In the genomic region with DNA sequence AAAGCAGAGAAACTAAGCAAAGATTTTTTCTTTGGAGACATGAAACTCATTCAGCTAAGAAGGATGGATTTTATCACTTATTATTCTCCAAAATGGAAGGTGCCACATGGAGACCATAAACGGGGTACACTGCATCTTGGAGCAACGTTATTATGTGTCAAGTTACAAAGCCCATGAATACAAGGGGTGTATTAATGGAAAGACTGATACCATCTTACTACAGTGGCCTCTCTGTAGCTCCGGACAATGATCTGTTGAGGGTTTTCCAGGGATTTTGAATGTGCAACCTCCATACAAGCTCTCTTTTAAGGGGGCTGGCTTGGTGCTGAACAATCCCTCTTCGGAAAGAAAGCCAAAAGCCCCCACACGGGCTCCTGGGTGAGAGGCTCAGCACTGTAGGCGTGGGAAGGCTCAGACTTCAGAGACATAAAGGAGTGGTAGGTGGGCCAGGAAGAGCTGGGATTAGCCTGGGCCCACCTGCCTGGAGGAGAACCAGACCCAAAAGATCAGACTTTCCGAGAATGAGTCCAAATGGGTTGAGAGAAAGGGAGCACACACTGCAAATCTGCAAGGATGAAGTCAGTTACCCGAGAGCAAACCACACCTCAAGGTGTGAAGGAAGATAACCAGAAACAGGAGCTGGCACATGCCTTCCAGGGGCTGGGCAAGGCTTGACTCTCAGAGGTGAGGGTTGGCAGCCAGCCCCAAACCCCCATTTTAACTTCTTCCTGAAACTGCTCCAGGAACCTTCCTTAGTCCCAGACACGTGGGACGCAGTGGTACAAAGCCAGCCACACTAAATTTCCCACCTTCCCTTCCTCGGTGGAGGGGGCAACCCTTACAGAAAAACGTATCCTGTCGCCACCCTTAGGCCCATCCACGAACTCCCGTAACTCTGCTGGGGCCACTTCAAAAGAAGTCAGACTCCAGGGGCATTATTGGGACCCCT, we compare ENCODE assay signal across 8 cellular contexts. TPM values are rescaled to one million over a fixed set of nuclear protein-coding genes. Genes with fewer than 3 reads are reported as not detected.
DNase-seq lines count a peak whose midpoint lies in the region; ATAC-seq and TF ChIP-seq lines count a peak whose summit lies in the region.

No MANE protein-coding gene starts in this region.

- TF ChIP-seq POLR2A in HCT116 (IDR thresholded peaks at IDR 0.05; ENCODE audit: borderline replicate concordance, extremely low read depth, insufficient read depth, insufficient read length), result no peak

- H4K20me1 ChIP-seq in HCT116 (ENCODE audit: insufficient read depth), result peaks cover 6% of the 10 kb centered on the region; the same call in 1 of the 2 replicates

- BruUV-seq in HCT116 (replicated peaks; lab: Mats Ljungman, UMichigan), result no TSS peak

- H3K4me1 ChIP-seq in HCT116 (ENCODE audit: control insufficient read depth in 1 of 2, insufficient read depth in 2 of 2, low read length in 2 of 2) (peaks cover 51 to 74% of the 10 kb centered on the region in 2 experiments), rectal smooth muscle tissue (ENCODE audit: control insufficient read depth, insufficient read depth, low read length) (peaks cover 10% of the 10 kb centered on the region)

- intact Hi-C loops in HCT116 (cut with micrococcal nuclease) (no loop called here), Right ventricle myocardium superior (cut with DNase I) (no loop called here)

- peak overlapping the region; percentile 86 for H3K4me2 ChIP-seq in HCT116 (ENCODE audit: low read length)

- H3K4me3 ChIP-seq in HCT116 (replicated peaks in 1 of 2; ENCODE audit: low read depth in 1 of 2, low read length in 2 of 2) (peak overlapping the region; percentile 91 to 93), rectal smooth muscle tissue (ENCODE audit: low read length) (peak overlapping the region; percentile 90)

- CTCF ChIA-PET in HCT116 (lab: Charles Lee), result no interaction called here

- no peaks in the 10 kb centered on the region for H3K9me2 ChIP-seq in HCT116 (ENCODE audit: insufficient read depth)

- H2AFZ ChIP-seq in HCT116 (ENCODE audit: low read depth, low read length, poor library complexity, severe bottlenecking), result no peak overlapping the region

- RAD21 ChIA-PET in HCT116 (lab: Charles Lee; ENCODE audit: low non-redundant PET in 1 of 2, low total read pairs in 2 of 2, uncharacterized antibody in 2 of 2, unreplicated experiment in 2 of 2), result no interaction called here

- no peaks in the 10 kb centered on the region for H3K9me3 ChIP-seq in HCT116 (ENCODE audit: control insufficient read depth in 1 of 2, insufficient read depth in 1 of 2, low read depth in 1 of 2, low read length in 2 of 2)

- H3K9ac ChIP-seq in HCT116 (ENCODE audit: low read length) (peak overlapping the region; percentile 98), rectal smooth muscle tissue (ENCODE audit: low read length) (peak overlapping the region; percentile 77)

- peaks cover 65% of the 10 kb centered on the region for H3K79me2 ChIP-seq in HCT116 (ENCODE audit: insufficient read depth, low read length)

- ATAC-seq in HCT116, result peak; percentile 43
- ATAC-seq in Right ventricle myocardium superior (ENCODE audit: poor library complexity), result peak; percentile 15
- ATAC-seq in HG03175 (IDR thresholded peaks at IDR 0.05; ENCODE audit: unreplicated experiment), result no peak
- no peak for ATAC-seq in GM18858 (IDR thresholded peaks at IDR 0.05; ENCODE audit: unreplicated experiment)

- DNase-seq in HCT116 (ENCODE audit: low read depth, low spot score), result no peak
- no peak for DNase-seq in Right ventricle myocardium superior
- no peak for DNase-seq in DMS 273 (lab: John Stamatoyannopoulos, UW; ENCODE audit: unreplicated experiment)
- no peak for DNase-seq in mesenteric fat pad (ENCODE audit: low spot score)

- TF ChIP-seq RAD21 in HCT116 (IDR thresholded peaks at IDR 0.05; ENCODE audit: low read depth), result no peak

- H3K27ac ChIP-seq in HCT116 (ENCODE audit: low read depth, low read length), result peak overlapping the region; percentile 79
- peak overlapping the region; percentile 84; the same call in 1 of the 2 replicates for H3K27ac ChIP-seq in VCaP
- peak overlapping the region; percentile 72 for H3K27ac ChIP-seq in rectal smooth muscle tissue (ENCODE audit: low read depth, low read length)

- POLR2A ChIA-PET in HCT116 (lab: Charles Lee), result no interaction called here

- H3K27me3 ChIP-seq in HCT116 (ENCODE audit: insufficient read depth, low read length) (no peaks in the 10 kb centered on the region), rectal smooth muscle tissue (ENCODE audit: control insufficient read depth, insufficient read depth, low read length) (no peaks in the 10 kb centered on the region)

- no peaks in the 10 kb centered on the region for H3K36me3 ChIP-seq in HCT116 (ENCODE audit: control insufficient read depth in 1 of 2, insufficient read depth in 2 of 2, low read length in 2 of 2)
- H3K36me3 ChIP-seq in rectal smooth muscle tissue (ENCODE audit: control insufficient read depth, insufficient read depth, low read length), result no peaks in the 10 kb centered on the region

- TF ChIP-seq CTCF in HCT116 (IDR thresholded peaks at IDR 0.05 in 2 of 3, conservative IDR thresholded peaks at IDR 0.05 in 1 of 3; ENCODE audit: borderline replicate concordance in 1 of 3, insufficient read depth in 1 of 3, low read depth in 2 of 3, low read length in 2 of 3), result no peak; a peak in 1 of 6 replicates
- TF ChIP-seq CTCF in VCaP (conservative IDR thresholded peaks at IDR 0.05), result no peak

TF ChIP-seq in HCT116, 20 proteins besides CTCF, POLR2A, EP300 and RAD21:
- no peak; the same call in 1 of the 2 replicates for TF ChIP-seq POLR2AphosphoS5 (IDR thresholded peaks at IDR 0.05; ENCODE audit: low read depth, low read length)
- no peak for TF ChIP-seq CEBPB (IDR thresholded peaks at IDR 0.05; ENCODE audit: low read depth)
- TF ChIP-seq ELF1 (IDR thresholded peaks at IDR 0.05; ENCODE audit: borderline replicate concordance, low read depth), result no peak
- TF ChIP-seq EZH2 (IDR thresholded peaks at IDR 0.05), result no peak
- TF ChIP-seq, protein P1, sequence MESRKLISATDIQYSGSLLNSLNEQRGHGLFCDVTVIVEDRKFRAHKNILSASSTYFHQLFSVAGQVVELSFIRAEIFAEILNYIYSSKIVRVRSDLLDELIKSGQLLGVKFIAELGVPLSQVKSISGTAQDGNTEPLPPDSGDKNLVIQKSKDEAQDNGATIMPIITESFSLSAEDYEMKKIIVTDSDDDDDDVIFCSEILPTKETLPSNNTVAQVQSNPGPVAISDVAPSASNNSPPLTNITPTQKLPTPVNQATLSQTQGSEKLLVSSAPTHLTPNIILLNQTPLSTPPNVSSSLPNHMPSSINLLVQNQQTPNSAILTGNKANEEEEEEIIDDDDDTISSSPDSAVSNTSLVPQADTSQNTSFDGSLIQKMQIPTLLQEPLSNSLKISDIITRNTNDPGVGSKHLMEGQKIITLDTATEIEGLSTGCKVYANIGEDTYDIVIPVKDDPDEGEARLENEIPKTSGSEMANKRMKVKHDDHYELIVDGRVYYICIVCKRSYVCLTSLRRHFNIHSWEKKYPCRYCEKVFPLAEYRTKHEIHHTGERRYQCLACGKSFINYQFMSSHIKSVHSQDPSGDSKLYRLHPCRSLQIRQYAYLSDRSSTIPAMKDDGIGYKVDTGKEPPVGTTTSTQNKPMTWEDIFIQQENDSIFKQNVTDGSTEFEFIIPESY (IDR thresholded peaks at IDR 0.05; ENCODE audit: extremely low read depth, insufficient replicate concordance, low read length), result no peak
- no peak for TF ChIP-seq MAX (IDR thresholded peaks at IDR 0.05)
- TF ChIP-seq FOSL1 (IDR thresholded peaks at IDR 0.05; ENCODE audit: low read depth), result no peak
- TF ChIP-seq EZH2phosphoT487 (IDR thresholded peaks at IDR 0.05; ENCODE audit: borderline replicate concordance), result no peak
- no peak for TF ChIP-seq JUND (IDR thresholded peaks at IDR 0.05)
- no peak for TF ChIP-seq ZNF274 (IDR thresholded peaks at IDR 0.05; ENCODE audit: low read depth, low read length)
- TF ChIP-seq, protein P2, sequence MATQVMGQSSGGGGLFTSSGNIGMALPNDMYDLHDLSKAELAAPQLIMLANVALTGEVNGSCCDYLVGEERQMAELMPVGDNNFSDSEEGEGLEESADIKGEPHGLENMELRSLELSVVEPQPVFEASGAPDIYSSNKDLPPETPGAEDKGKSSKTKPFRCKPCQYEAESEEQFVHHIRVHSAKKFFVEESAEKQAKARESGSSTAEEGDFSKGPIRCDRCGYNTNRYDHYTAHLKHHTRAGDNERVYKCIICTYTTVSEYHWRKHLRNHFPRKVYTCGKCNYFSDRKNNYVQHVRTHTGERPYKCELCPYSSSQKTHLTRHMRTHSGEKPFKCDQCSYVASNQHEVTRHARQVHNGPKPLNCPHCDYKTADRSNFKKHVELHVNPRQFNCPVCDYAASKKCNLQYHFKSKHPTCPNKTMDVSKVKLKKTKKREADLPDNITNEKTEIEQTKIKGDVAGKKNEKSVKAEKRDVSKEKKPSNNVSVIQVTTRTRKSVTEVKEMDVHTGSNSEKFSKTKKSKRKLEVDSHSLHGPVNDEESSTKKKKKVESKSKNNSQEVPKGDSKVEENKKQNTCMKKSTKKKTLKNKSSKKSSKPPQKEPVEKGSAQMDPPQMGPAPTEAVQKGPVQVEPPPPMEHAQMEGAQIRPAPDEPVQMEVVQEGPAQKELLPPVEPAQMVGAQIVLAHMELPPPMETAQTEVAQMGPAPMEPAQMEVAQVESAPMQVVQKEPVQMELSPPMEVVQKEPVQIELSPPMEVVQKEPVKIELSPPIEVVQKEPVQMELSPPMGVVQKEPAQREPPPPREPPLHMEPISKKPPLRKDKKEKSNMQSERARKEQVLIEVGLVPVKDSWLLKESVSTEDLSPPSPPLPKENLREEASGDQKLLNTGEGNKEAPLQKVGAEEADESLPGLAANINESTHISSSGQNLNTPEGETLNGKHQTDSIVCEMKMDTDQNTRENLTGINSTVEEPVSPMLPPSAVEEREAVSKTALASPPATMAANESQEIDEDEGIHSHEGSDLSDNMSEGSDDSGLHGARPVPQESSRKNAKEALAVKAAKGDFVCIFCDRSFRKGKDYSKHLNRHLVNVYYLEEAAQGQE (IDR thresholded peaks at IDR 0.05; ENCODE audit: low read depth), result no peak
- no peak for TF ChIP-seq ZFX (IDR thresholded peaks at IDR 0.05)
- TF ChIP-seq ATF3 (IDR thresholded peaks at IDR 0.05), result no peak
- no peak for TF ChIP-seq SRF (IDR thresholded peaks at IDR 0.05; ENCODE audit: low read depth)

RNA-seq across cellular contexts. Expression of gene VPS37B, which starts 1.5 kb away (rescaled TPM):
- total RNA-seq in HCT116 (2021; ENCODE audit: unreplicated experiment) (55.0 TPM), Right ventricle myocardium superior (23.9 TPM), mesenteric fat pad (27.5 TPM)
- polyA plus RNA-seq in HCT116 (2012), result 48.3 and 53.6 TPM in 2 replicates

RNA-seq across cellular contexts. Expression of gene HIP1R, which starts 59.2 kb away (rescaled TPM):
- total RNA-seq in HCT116 (2021; ENCODE audit: unreplicated experiment) (57.8 TPM), Right ventricle myocardium superior (12.9 TPM), mesenteric fat pad (30.2 TPM)
- polyA plus RNA-seq in HCT116 (2012), result 36.7 and 38.8 TPM in 2 replicates

Comparison
In these comparisons a context has a peak if more than half of its experiments do, and no peak if none do; other contexts are left out.
1. ATAC-seq: peak in HCT116 (single experiment) and Right ventricle myocardium superior (single experiment); none in HG03175 (single experiment) and GM18858 (single experiment).
2. Peak in every context shown above with its lines, with median percentiles within 50 percentile points of each other: H3K27ac ChIP-seq.